ENCODE assay signal across 22 cellular contexts in the genomic region with DNA sequence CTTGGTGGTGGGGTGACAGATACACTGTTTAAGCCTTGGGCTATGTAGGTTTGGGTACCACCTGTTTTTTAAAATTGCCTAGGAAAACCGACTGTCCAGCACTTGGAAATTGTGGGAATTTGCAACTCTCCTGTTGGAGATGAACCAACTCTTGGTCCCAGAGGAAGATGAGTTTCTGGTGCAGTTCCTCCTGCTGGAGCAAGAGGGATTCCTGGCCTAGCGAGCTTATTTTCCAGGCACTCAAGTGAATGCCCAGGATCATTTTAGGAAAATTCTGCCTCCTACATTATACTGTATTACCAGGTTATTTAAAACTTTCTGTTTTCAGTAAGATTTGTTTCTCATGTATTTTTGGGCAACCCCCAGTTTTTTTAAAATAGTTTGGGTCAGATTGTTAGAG. TPM values are rescaled to one million over a fixed set of nuclear protein-coding genes. Genes with fewer than 3 reads are reported as not detected.
A peak's percentile ranks its signal among the peaks of the same experiment; 100 is the strongest.
DNase-seq lines count a peak whose midpoint lies in the region; ATAC-seq and TF ChIP-seq lines count a peak whose summit lies in the region.
"Had no signal": no experiment of that assay in that cellular context is flagged by ENCODE, and none has a peak within 500 bp of the region (broad histone marks: within the 10 kb centered on the region; RNA-seq: fewer than 3 reads in every experiment).

No MANE protein-coding gene starts in this region.

- no peak for TF ChIP-seq POLR2A in prostate gland (IDR thresholded peaks at IDR 0.05)

- ATAC-seq in left ventricle myocardium superior (no peak), GM19351 (IDR thresholded peaks at IDR 0.05; ENCODE audit: unreplicated experiment) (no peak)
- ATAC-seq: esophagus mucosa, right cardiac atrium had no signal

- H3K27ac ChIP-seq in left ventricle myocardium inferior (replicated peaks) = no peak overlapping the region
- no peak overlapping the region for H3K27ac ChIP-seq in prostate gland
- H3K27ac ChIP-seq: adrenal gland, KMS-11, testis had no signal

- no peak overlapping the region for H3K27ac Mint-ChIP-seq in endothelial cell (ENCODE audit: unreplicated experiment)

- H3K4me3 Mint-ChIP-seq in endothelial cell (ENCODE audit: unreplicated experiment) = no peak overlapping the region

- no peaks in the 10 kb centered on the region for H3K27me3 ChIP-seq in left ventricle myocardium inferior (ENCODE audit: low read depth)
- no peaks in the 10 kb centered on the region for H3K27me3 ChIP-seq in prostate gland (replicated peaks; ENCODE audit: insufficient read depth)
- H3K27me3 ChIP-seq: adrenal gland, testis had no signal

- H3K9me3 Mint-ChIP-seq in endothelial cell (ENCODE audit: unreplicated experiment) = no peaks in the 10 kb centered on the region

- H3K4me1 ChIP-seq in left ventricle myocardium inferior (no peaks in the 10 kb centered on the region), prostate gland (replicated peaks) (no peaks in the 10 kb centered on the region)
- H3K4me1 ChIP-seq: adrenal gland, testis had no signal

- intact Hi-C loops in left ventricle myocardium inferior (cut with micrococcal nuclease) = no loop called here
- intact Hi-C loops in left ventricle myocardium superior (cut with micrococcal nuclease) = no loop called here
- intact Hi-C loops in prostate gland (cut with DNase I) = no loop called here

- DNase-seq in left ventricle myocardium inferior (no peak), left ventricle myocardium superior (no peak), LHCN-M2 (ENCODE audit: low read depth) (peak; percentile 29), endothelial cell (ENCODE audit: low spot score) (no peak), prostate gland (ENCODE audit: low spot score) (no peak), cerebellar nuclear complex (lab: John Stamatoyannopoulos, UW) (no peak)
- DNase-seq in stimulated activated CD4-positive, alpha-beta T cell treated with anti-CD3 and anti-CD28 coated beads, Interleukin-4, amount 100 ng/mL, for 24 hours = no peak
- DNase-seq: activated gamma-delta T cell treated with Interleukin-2 at 50 U/mL for 16 hours; adrenal gland; HCEC 1CT; head of caudate nucleus; NCI-H187 treated with DMSO at 0.1 percent for 48 hours; NCI-H524; right cardiac atrium; SHP77 treated with DMSO at 0.1 percent for 48 hours; stimulated activated CD4-positive, alpha-beta T cell treated with anti-CD3 and anti-CD28 coated beads, Interleukin-15, amount 100 ng/mL, for 24 hours; T-helper 1 cell; testis had no signal

- TF ChIP-seq CTCF in left ventricle myocardium inferior (IDR thresholded peaks at IDR 0.05; ENCODE audit: borderline replicate concordance) = peak; percentile 36
- TF ChIP-seq CTCF in endothelial cell (IDR thresholded peaks at IDR 0.05; ENCODE audit: unreplicated experiment) = peak; percentile 47
- no peak for TF ChIP-seq CTCF in prostate gland (IDR thresholded peaks at IDR 0.05)

- no peaks in the 10 kb centered on the region for H3K4me1 Mint-ChIP-seq in endothelial cell (ENCODE audit: unreplicated experiment)

- peaks cover 23% of the 10 kb centered on the region for H3K36me3 ChIP-seq in left ventricle myocardium inferior
- no peaks in the 10 kb centered on the region for H3K36me3 ChIP-seq in prostate gland
- H3K36me3 ChIP-seq: adrenal gland had no signal

- H3K9me3 ChIP-seq in left ventricle myocardium inferior (replicated peaks) = peaks cover 3% of the 10 kb centered on the region
- H3K9me3 ChIP-seq in prostate gland = no peaks in the 10 kb centered on the region
- H3K9me3 ChIP-seq: adrenal gland, testis had no signal

- H3K27me3 Mint-ChIP-seq in endothelial cell (ENCODE audit: unreplicated experiment) = no peaks in the 10 kb centered on the region

- no peaks in the 10 kb centered on the region for H3K36me3 Mint-ChIP-seq in endothelial cell (ENCODE audit: low read depth, unreplicated experiment)

- H3K4me3 ChIP-seq in left ventricle myocardium inferior (no peak overlapping the region), prostate gland (no peak overlapping the region)
- H3K4me3 ChIP-seq: adrenal gland, testis had no signal

- WGBS in prostate gland = 95% methylated on average over 2 of the region's 2 CpGs

RNA-seq across cellular contexts. Expression of gene AP3S1, which starts 33.7 kb away (rescaled TPM):
- total RNA-seq in left ventricle myocardium inferior (57.3 TPM), left ventricle myocardium superior (50.9 TPM), LHCN-M2 (2014; rRNA removed) (171 and 369 TPM in 2 replicates), endothelial cell (ENCODE audit: unreplicated experiment) (118 TPM), prostate gland (100 to 1,000 TPM in 1 of 2 donors, 10 to 100 TPM in 1; 32.0 to 163 TPM)
- polyA plus RNA-seq in LHCN-M2 (2012) = 61.1 TPM

RNA-seq across cellular contexts. Expression of gene ATG12, which starts 34.1 kb away (rescaled TPM):
- total RNA-seq in left ventricle myocardium inferior (24.1 TPM), left ventricle myocardium superior (23.6 TPM), LHCN-M2 (2014; rRNA removed) (72.9 and 78.6 TPM in 2 replicates), endothelial cell (ENCODE audit: unreplicated experiment) (50.8 TPM), prostate gland (10 to 100 TPM; 29.6 to 67.6 TPM)
- polyA plus RNA-seq in LHCN-M2 (2012) = 45.5 TPM

RNA-seq across cellular contexts. Expression of gene CDO1, which starts 59.0 kb away (rescaled TPM):
- total RNA-seq in left ventricle myocardium inferior = 6.8 TPM
- 5.4 TPM for total RNA-seq in left ventricle myocardium superior
- total RNA-seq in LHCN-M2 (2014; rRNA removed) = 2.7 and 3.1 TPM in 2 replicates
- 1.4 TPM for polyA plus RNA-seq in LHCN-M2 (2012)
- 2.9 TPM for total RNA-seq in endothelial cell (ENCODE audit: unreplicated experiment)
- 10 to 100 TPM; 20.0 to 29.8 TPM for total RNA-seq in prostate gland
- polyA plus RNA-seq: keratinocyte had no signal

Comparison
In these comparisons a context has a peak if more than half of its experiments do, and no peak if none do; other contexts are left out.
1. CTCF ChIP-seq: peak in left ventricle myocardium inferior (single experiment) and endothelial cell (single experiment); none in prostate gland (0 of 4).